Comparison of ENCODE assay signal across 15 cellular contexts in the genomic region with DNA sequence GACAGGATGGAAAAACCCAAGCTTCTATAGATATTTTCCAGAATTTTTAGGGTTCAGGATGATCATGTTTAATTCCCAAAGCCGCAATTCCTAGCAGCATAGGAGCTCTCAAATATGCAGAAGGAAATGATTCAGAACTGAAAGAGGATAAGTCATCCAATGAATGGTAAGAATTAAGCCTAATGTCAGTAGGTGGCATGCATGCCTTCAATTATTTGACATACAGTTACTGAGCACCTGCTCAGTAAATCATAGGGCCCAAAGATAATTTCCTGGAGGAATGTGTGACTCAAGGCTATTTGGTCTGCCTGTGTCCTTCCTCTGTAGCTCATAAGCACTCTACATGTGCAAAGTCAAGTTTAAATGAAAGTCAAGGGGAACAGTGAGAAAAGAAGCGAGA.
DNase-seq lines count a peak whose midpoint lies in the region; ATAC-seq and TF ChIP-seq lines count a peak whose summit lies in the region.
"Had no signal": no experiment of that assay in that cellular context is flagged by ENCODE, and none has a peak within 500 bp of the region (broad histone marks: within the 10 kb centered on the region; RNA-seq: fewer than 3 reads in every experiment).

No MANE protein-coding gene starts in this region.

- H3K4me1 ChIP-seq in thyroid gland = no peaks in the 10 kb centered on the region
- H3K4me1 ChIP-seq: ascending aorta, BLaER1, tibial nerve had no signal

- H3K36me3 ChIP-seq in thyroid gland = no peaks in the 10 kb centered on the region
- H3K36me3 ChIP-seq: ascending aorta, BLaER1, tibial nerve had no signal

- no peaks in the 10 kb centered on the region for H3K9me3 ChIP-seq in thyroid gland
- H3K9me3 ChIP-seq: ascending aorta, BLaER1, tibial nerve had no signal

- H3K27ac ChIP-seq in thyroid gland = no peak overlapping the region
- H3K27ac ChIP-seq: ascending aorta, BLaER1, dorsolateral prefrontal cortex, tibial nerve had no signal

- intact Hi-C loops in thyroid gland (cut with DNase I) = no loop called here

- no peak overlapping the region for H3K4me3 ChIP-seq in thyroid gland (replicated peaks in 1 of 3)
- H3K4me3 ChIP-seq: ascending aorta, BLaER1, dorsolateral prefrontal cortex, tibial nerve had no signal

- H3K27me3 ChIP-seq in thyroid gland = no peaks in the 10 kb centered on the region
- H3K27me3 ChIP-seq: ascending aorta, BLaER1, dorsolateral prefrontal cortex, tibial nerve had no signal

- no peak for ATAC-seq in HG02840 (IDR thresholded peaks at IDR 0.05; ENCODE audit: low FRiP score, unreplicated experiment)

- no peak for TF ChIP-seq CTCF in thyroid gland (IDR thresholded peaks at IDR 0.05)

- DNase-seq in AG08395 (ENCODE audit: low spot score) (peak; percentile 39), HS-27A (ENCODE audit: low read depth) (peak; percentile 85), T1000 (lab: John Stamatoyannopoulos, UW) (peak; percentile 7), kidney tubule cell (ENCODE audit: low spot score) (peak; percentile 91), COR-L47 (lab: John Stamatoyannopoulos, UW) (no peak), thyroid gland (no peak)
- no peak for DNase-seq in stimulated activated CD4-positive, alpha-beta T cell treated with anti-CD3 and anti-CD28 coated beads, Interleukin-15, amount 100 ng/mL, for 24 hours
- DNase-seq: dorsolateral prefrontal cortex, immature natural killer cell, NCI-H1105, posterior cingulate gyrus had no signal

- 91 to 94% methylated on average over 2 of the region's 2 CpGs for WGBS in thyroid gland, 2 donors

- TF ChIP-seq POLR2A in thyroid gland (IDR thresholded peaks at IDR 0.05) = no peak

Comparison
In these comparisons a context has a peak if more than half of its experiments do, and no peak if none do; other contexts are left out.
1. DNase-seq: peak in AG08395 (single experiment), HS-27A (single experiment), T1000 (single experiment) and kidney tubule cell (single experiment); none in COR-L47 (single experiment), stimulated activated CD4-positive, alpha-beta T cell treated with anti-CD3 and anti-CD28 coated beads, Interleukin-15, amount 100 ng/mL, for 24 hours (single experiment) and thyroid gland (0 of 2).